ENCODE assay signal across 7 cellular contexts in the genomic region with DNA sequence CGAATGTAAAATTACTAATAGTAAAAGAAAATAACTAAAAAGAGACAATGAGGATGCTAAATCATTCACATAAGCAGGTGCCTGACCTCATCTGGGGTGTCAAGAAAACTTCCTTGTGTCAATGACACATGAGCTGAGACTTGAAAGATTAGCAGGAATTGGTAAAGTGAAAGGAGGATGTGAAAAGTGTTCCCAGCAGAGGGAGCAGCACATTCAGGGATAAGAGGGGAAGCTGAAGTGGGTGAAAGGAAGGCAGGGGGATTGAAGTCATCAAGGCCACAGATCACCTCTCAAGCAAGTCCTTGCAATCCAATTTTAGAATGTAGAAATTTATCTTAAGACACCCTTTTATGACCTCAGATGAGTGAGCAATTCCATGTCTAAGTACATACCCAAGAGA.
A peak's percentile ranks its signal among the peaks of the same experiment; 100 is the strongest.
DNase-seq lines count a peak whose midpoint lies in the region; ATAC-seq, FAIRE-seq and TF ChIP-seq lines count a peak whose summit lies in the region.

No MANE protein-coding gene starts in this region.

- H3F3A ChIP-seq in neural cell (ENCODE audit: insufficient read depth, low read length, poor library complexity, severe bottlenecking): no peaks in the 10 kb centered on the region

- no peak for TF ChIP-seq POLR2A in sigmoid colon (IDR thresholded peaks at IDR 0.05)

- no peaks in the 10 kb centered on the region for H3K9me2 ChIP-seq in neural cell (ENCODE audit: insufficient read depth, low read length)

- no peak overlapping the region for H3K27ac Mint-ChIP-seq in effector memory CD8-positive, alpha-beta T cell

- H3K27me3 ChIP-seq in dorsolateral prefrontal cortex (no peaks in the 10 kb centered on the region), neural cell (ENCODE audit: insufficient read depth, low read depth, low read length) (no peaks in the 10 kb centered on the region), sigmoid colon (no peaks in the 10 kb centered on the region)

- peak in 50 of 56 donors; percentile 24 to 75 (median 50) for TF ChIP-seq CTCF in dorsolateral prefrontal cortex (IDR thresholded peaks at IDR 0.05 in 54 of 56, conservative IDR thresholded peaks at IDR 0.05 in 2 of 56; ENCODE audit: low read depth in 1 of 56, partially characterized antibody in 56 of 56)
- peak; percentile 44 for TF ChIP-seq CTCF in neural cell (IDR thresholded peaks at IDR 0.05; ENCODE audit: poor library complexity, severe bottlenecking)
- no peak for TF ChIP-seq CTCF in sigmoid colon (IDR thresholded peaks at IDR 0.05)

- H3K4me3 Mint-ChIP-seq in effector memory CD8-positive, alpha-beta T cell: no peak overlapping the region

- no peaks in the 10 kb centered on the region for H4K20me1 ChIP-seq in neural cell (ENCODE audit: insufficient read depth)

- H3K4me2 ChIP-seq in neural cell (ENCODE audit: low read length): no peak overlapping the region

- WGBS in sigmoid colon, 2 donors: 73 to 75% methylated on average over 1 of the region's 1 CpG

- H3K27me3 Mint-ChIP-seq in effector memory CD8-positive, alpha-beta T cell: peaks cover 0 to 11% of the 10 kb centered on the region in 2 donors

- intact Hi-C loops in dorsolateral prefrontal cortex (cut with DNase I) (loop anchor here (5.0 to 10.0 kb wide), 2 partner anchors 90 to 148 kb away; no protein-coding TSS in a partner anchor), sigmoid colon (cut with DNase I) (no loop called here)

- no peak overlapping the region for H3K9ac ChIP-seq in neural cell (ENCODE audit: low read length)

- peak; percentile 4 for FAIRE-seq in GM19239 (lab: Jason Lieb, UNC)

- ATAC-seq in effector memory CD8-positive, alpha-beta T cell (replicated peaks): no peak

- H3K4me1 ChIP-seq in sigmoid colon: no peaks in the 10 kb centered on the region

- TF ChIP-seq EP300 in neural cell (conservative IDR thresholded peaks at IDR 0.05; ENCODE audit: poor library complexity, severe bottlenecking) (no peak), sigmoid colon (IDR thresholded peaks at IDR 0.05) (no peak)

- H3K27ac ChIP-seq in dorsolateral prefrontal cortex: peak overlapping the region in 1 of 59 donors; percentile 5
- no peak overlapping the region for H3K27ac ChIP-seq in neural cell (ENCODE audit: low read length)
- no peak overlapping the region for H3K27ac ChIP-seq in sigmoid colon

- TF ChIP-seq RAD21 in neural cell (conservative IDR thresholded peaks at IDR 0.05): peak; percentile 39

- H3K4me1 Mint-ChIP-seq in effector memory CD8-positive, alpha-beta T cell (ENCODE audit: low read depth in 2 of 2): no peaks in the 10 kb centered on the region

- DNase-seq in GM19239 (ENCODE audit: insufficient read length, low spot score): no peak
- peak; percentile 32 for DNase-seq in NCI-H226
- DNase-seq in dorsolateral prefrontal cortex: no peak
- no peak for DNase-seq in effector memory CD8-positive, alpha-beta T cell
- no peak for DNase-seq in mucosa of gallbladder (ENCODE audit: low spot score)
- DNase-seq in sigmoid colon: no peak

- H3K9me3 ChIP-seq in neural cell (ENCODE audit: low read length): no peaks in the 10 kb centered on the region
- H3K9me3 ChIP-seq in sigmoid colon: no peaks in the 10 kb centered on the region

- no peaks in the 10 kb centered on the region for H3K36me3 ChIP-seq in neural cell (ENCODE audit: insufficient read depth, low read length)
- no peaks in the 10 kb centered on the region for H3K36me3 ChIP-seq in sigmoid colon

- H3K9me3 Mint-ChIP-seq in effector memory CD8-positive, alpha-beta T cell: no peaks in the 10 kb centered on the region

- no peak overlapping the region for H3K4me3 ChIP-seq in dorsolateral prefrontal cortex
- H3K4me3 ChIP-seq in neural cell (ENCODE audit: low read length): no peak overlapping the region
- no peak overlapping the region for H3K4me3 ChIP-seq in sigmoid colon

- no peaks in the 10 kb centered on the region for H3K79me2 ChIP-seq in neural cell (replicated peaks; ENCODE audit: insufficient read depth, low read length)

- no peak overlapping the region for H2AFZ ChIP-seq in neural cell (ENCODE audit: low read depth, low read length)

- no peaks in the 10 kb centered on the region for H3K36me3 Mint-ChIP-seq in effector memory CD8-positive, alpha-beta T cell (ENCODE audit: insufficient read depth)

TF ChIP-seq in neural cell, 6 proteins besides CTCF, POLR2A, EP300 and RAD21:
- TF ChIP-seq POLR2AphosphoS5 (IDR thresholded peaks at IDR 0.05): no peak
- TF ChIP-seq SMC3 (conservative IDR thresholded peaks at IDR 0.05; ENCODE audit: poor library complexity): peak; percentile 52

Comparison
In these comparisons a context has a peak if more than half of its experiments do, and no peak if none do; other contexts are left out.
1. CTCF ChIP-seq: peak in dorsolateral prefrontal cortex (50 of 56) and neural cell (single experiment); none in sigmoid colon (0 of 4).